1 cellular context compared by ENCODE assay signal in the genomic region with DNA sequence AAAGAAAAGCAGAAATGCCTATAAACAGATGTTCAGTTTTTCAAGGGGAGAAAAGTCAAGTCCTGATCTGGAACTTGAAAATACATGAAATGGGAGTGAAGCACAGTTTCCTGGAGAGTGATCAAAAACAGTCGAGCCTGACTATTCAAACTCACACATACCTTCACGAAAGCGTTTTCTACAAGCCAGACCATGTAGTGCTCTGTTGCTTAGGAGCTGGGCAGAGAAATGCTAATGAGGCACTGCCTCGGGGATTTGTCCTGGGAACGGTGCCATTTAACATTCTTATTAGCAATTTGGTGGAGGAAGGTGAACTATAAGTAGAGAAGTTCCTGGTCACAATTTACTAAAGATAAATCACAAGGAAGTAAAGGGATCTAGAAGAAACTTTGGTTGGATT.
TF ChIP-seq lines count a peak whose summit lies in the region.

No MANE protein-coding gene starts in this region.

TF ChIP-seq in SK-N-SH, 30 proteins besides CTCF, POLR2A, EP300 and RAD21 (continued from another document):
- no peak for TF ChIP-seq ZBTB33 (IDR thresholded peaks at IDR 0.05; ENCODE audit: borderline replicate concordance, low read depth)
